ENCODE assay signal across 19 cellular contexts in the genomic region with DNA sequence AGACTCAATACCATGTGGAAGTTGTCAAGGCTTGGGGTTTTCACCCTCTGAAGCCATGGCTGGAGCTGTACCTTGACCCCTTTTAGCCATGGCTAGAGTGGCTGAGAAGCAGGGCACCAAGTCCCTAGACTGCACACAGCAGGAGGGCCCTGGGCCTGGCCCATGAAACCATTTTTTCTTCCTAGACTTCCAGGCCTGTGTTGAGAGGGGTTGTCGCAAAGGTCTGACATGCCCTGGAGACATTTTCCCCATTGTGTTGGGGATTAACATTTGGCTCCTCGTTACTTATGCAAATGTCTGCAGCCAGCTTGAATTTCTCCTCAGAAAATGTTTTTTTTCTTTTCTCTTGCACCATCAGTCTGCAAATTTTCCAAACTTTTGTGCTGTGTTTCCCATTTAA.
"Had no signal": no experiment of that assay in that cellular context is flagged by ENCODE, and none has a peak within 500 bp of the region (broad histone marks: within the 10 kb centered on the region; RNA-seq: fewer than 3 reads in every experiment).

No MANE protein-coding gene starts in this region.

- H3K4me1 ChIP-seq: ascending aorta, right atrium auricular region, tibial nerve, vagina had no signal

- H3K4me3 ChIP-seq: ascending aorta, coronary artery, right atrium auricular region, tibial nerve, vagina had no signal

- H3K9me3 Mint-ChIP-seq: activated naive CD4-positive, alpha-beta T cell treated with anti-CD3 and anti-CD28 coated beads, Interleukin-2, amount 50 U/mL, for 24 hours; stimulated activated naive CD8-positive, alpha-beta T cell treated with anti-CD3 and anti-CD28 coated beads, Interleukin-15, Interleukin-2, amounts not matched to agents 100 ng/mL and 50 ng/mL, for 24 hours had no signal

- DNase-seq: activated CD4-positive, alpha-beta T cell treated with anti-CD3 and anti-CD28 coated beads for 36 hours; activated CD4-positive, alpha-beta T cell treated with anti-CD3 and anti-CD28 coated beads, Interleukin-2, amount 50 U/mL, for 48 hours; activated gamma-delta T cell; erythroblast; foreskin melanocyte; glutamatergic neuron; hippocampal formation; stimulated activated CD4-positive, alpha-beta T cell treated with anti-CD3 and anti-CD28 coated beads, Interleukin-2, amount 100 ng/mL, for 24 hours; T1000 had no signal

- ATAC-seq: activated CD4-positive, alpha-beta T cell treated with anti-CD3 and anti-CD28 coated beads for 36 hours; left lobe of liver had no signal

- H3K27me3 ChIP-seq: ascending aorta, right atrium auricular region, tibial nerve, vagina had no signal

- H3K9me3 ChIP-seq: ascending aorta, right atrium auricular region, tibial nerve, vagina had no signal

- H3K27ac Mint-ChIP-seq: activated CD4-positive, alpha-beta T cell treated with anti-CD3 and anti-CD28 coated beads for 36 hours; activated naive CD4-positive, alpha-beta T cell treated with anti-CD3 and anti-CD28 coated beads, Interleukin-2, amount 50 U/mL, for 24 hours; progenitor cell of endocrine pancreas; stimulated activated naive CD8-positive, alpha-beta T cell treated with anti-CD3 and anti-CD28 coated beads, Interleukin-15, Interleukin-2, amounts not matched to agents 100 ng/mL and 50 ng/mL, for 24 hours had no signal

- H3K4me1 Mint-ChIP-seq: activated naive CD4-positive, alpha-beta T cell treated with anti-CD3 and anti-CD28 coated beads, Interleukin-2, amount 50 U/mL, for 24 hours; neural crest cell had no signal

- H3K27me3 Mint-ChIP-seq: activated CD4-positive, alpha-beta T cell treated with anti-CD3 and anti-CD28 coated beads for 36 hours; activated naive CD4-positive, alpha-beta T cell treated with anti-CD3 and anti-CD28 coated beads, Interleukin-2, amount 50 U/mL, for 24 hours; progenitor cell of endocrine pancreas; stimulated activated naive CD8-positive, alpha-beta T cell treated with anti-CD3 and anti-CD28 coated beads, Interleukin-15, Interleukin-2, amounts not matched to agents 100 ng/mL and 50 ng/mL, for 24 hours had no signal

- H3K27ac ChIP-seq: ascending aorta, coronary artery, right atrium auricular region, tibial nerve, vagina had no signal

- H3K4me3 Mint-ChIP-seq: activated CD4-positive, alpha-beta T cell treated with anti-CD3 and anti-CD28 coated beads for 36 hours; activated naive CD4-positive, alpha-beta T cell treated with anti-CD3 and anti-CD28 coated beads, Interleukin-2, amount 50 U/mL, for 24 hours; neural crest cell; stimulated activated naive CD8-positive, alpha-beta T cell treated with anti-CD3 and anti-CD28 coated beads, Interleukin-15, Interleukin-2, amounts not matched to agents 100 ng/mL and 50 ng/mL, for 24 hours had no signal
